ENCODE assay signal across 21 cellular contexts in genomic region chr3:110166791-110167190, GRCh38.
DNase-seq lines count a peak whose midpoint lies in the region; ATAC-seq and TF ChIP-seq lines count a peak whose summit lies in the region.
"Had no signal": no experiment of that assay in that cellular context is flagged by ENCODE, and none has a peak within 500 bp of the region (broad histone marks: within the 10 kb centered on the region; RNA-seq: fewer than 3 reads in every experiment).

No MANE protein-coding gene starts in this region.

- CTCF ChIA-PET in CD8-positive, alpha-beta T cell (lab: Charles Lee): no interaction called here

- H2AFZ ChIP-seq in GM23338 (no peak overlapping the region), Loucy (ENCODE audit: low read length) (peak overlapping the region; percentile 43; the same call in 1 of the 2 replicates), neural progenitor cell (replicated peaks) (no peak overlapping the region)

- POLR2A ChIA-PET in CD8-positive, alpha-beta T cell (lab: Charles Lee): no interaction called here

- H3K36me3 ChIP-seq in GM23338 (ENCODE audit: insufficient read depth): no peaks in the 10 kb centered on the region
- H3K36me3 ChIP-seq in HUES48 (ENCODE audit: control insufficient read depth, insufficient read depth, low read length): no peaks in the 10 kb centered on the region
- no peaks in the 10 kb centered on the region for H3K36me3 ChIP-seq in Loucy (ENCODE audit: insufficient read depth, low read length)
- no peaks in the 10 kb centered on the region for H3K36me3 ChIP-seq in neural progenitor cell
- no peaks in the 10 kb centered on the region for H3K36me3 ChIP-seq in CD8-positive, alpha-beta T cell (ENCODE audit: insufficient read depth, low read length)
- H3K36me3 ChIP-seq in Peyer's patch: no peaks in the 10 kb centered on the region
- H3K36me3 ChIP-seq: BE2C; BLaER1 treated with 17β-estradiol and CSF1 and Interleukin-3, amounts not matched to agents 10 nM and 100 nM had no signal

- H3K4me3 ChIP-seq in GM23338 (no peak overlapping the region), HUES48 (ENCODE audit: low read depth, low read length) (no peak overlapping the region), Loucy (ENCODE audit: low read length, poor library complexity, severe bottlenecking) (no peak overlapping the region), neural progenitor cell (no peak overlapping the region), Peyer's patch (no peak overlapping the region)
- no peak overlapping the region for H3K4me3 ChIP-seq in CD8-positive, alpha-beta T cell (ENCODE audit: low read depth, low read length)
- H3K4me3 ChIP-seq: BLaER1 treated with 17β-estradiol and CSF1 and Interleukin-3, amounts not matched to agents 10 nM and 100 nM; GM23248 had no signal

- H3K27me3 Mint-ChIP-seq in GM23338 (ENCODE audit: insufficient read depth, low read depth, poor library complexity): no peaks in the 10 kb centered on the region
- no peaks in the 10 kb centered on the region for H3K27me3 Mint-ChIP-seq in neural progenitor cell (ENCODE audit: insufficient read depth, low read depth)
- no peaks in the 10 kb centered on the region for H3K27me3 Mint-ChIP-seq in CD8-positive, alpha-beta T cell (ENCODE audit: low read depth)
- H3K27me3 Mint-ChIP-seq: CD4-positive, alpha-beta T cell had no signal

- 0 out of 2 replicates have a peak, but pooled peaks cover 2% of the 10 kb centered on the region for H3K9me3 ChIP-seq in HUES48 (ENCODE audit: control insufficient read depth, insufficient read depth, low read length)
- no peaks in the 10 kb centered on the region for H3K9me3 ChIP-seq in Loucy (ENCODE audit: insufficient read depth, low read depth, low read length)
- H3K9me3 ChIP-seq in neural progenitor cell (ENCODE audit: low read depth): no peaks in the 10 kb centered on the region
- H3K9me3 ChIP-seq in CD8-positive, alpha-beta T cell (ENCODE audit: low read length): no peaks in the 10 kb centered on the region
- H3K9me3 ChIP-seq in Peyer's patch: no peaks in the 10 kb centered on the region
- H3K9me3 ChIP-seq: BE2C had no signal

- H3K4me2 ChIP-seq in GM23338: peak overlapping the region; percentile 73
- H3K4me2 ChIP-seq in Loucy (ENCODE audit: low read depth, low read length, poor library complexity, severe bottlenecking): no peak overlapping the region
- H3K4me2 ChIP-seq in neural progenitor cell: peak overlapping the region; percentile 73
- H3K4me2 ChIP-seq: BLaER1 treated with 17β-estradiol and CSF1 and Interleukin-3, amounts not matched to agents 10 nM and 100 nM had no signal

- peaks cover 5% of the 10 kb centered on the region; the same call in 2 of the 3 replicates for H3K36me3 Mint-ChIP-seq in GM23338 (ENCODE audit: low read depth)
- no peaks in the 10 kb centered on the region for H3K36me3 Mint-ChIP-seq in neural progenitor cell
- no peaks in the 10 kb centered on the region for H3K36me3 Mint-ChIP-seq in CD8-positive, alpha-beta T cell
- H3K36me3 Mint-ChIP-seq: CD14-positive monocyte had no signal

- H3F3A ChIP-seq in GM23338 (replicated peaks; ENCODE audit: low read depth) (no peaks in the 10 kb centered on the region), Loucy (ENCODE audit: low read depth) (no peaks in the 10 kb centered on the region), neural progenitor cell (ENCODE audit: low read depth) (peaks cover 17% of the 10 kb centered on the region)

- no peak for TF ChIP-seq CTCF in GM23338 (conservative IDR thresholded peaks at IDR 0.05; ENCODE audit: low read depth in 2 of 2)
- no peak for TF ChIP-seq CTCF in Loucy (conservative IDR thresholded peaks at IDR 0.05; ENCODE audit: low read length)
- no peak for TF ChIP-seq CTCF in neural progenitor cell (IDR thresholded peaks at IDR 0.05)
- TF ChIP-seq CTCF in CD8-positive, alpha-beta T cell (IDR thresholded peaks at IDR 0.05): no peak
- no peak for TF ChIP-seq CTCF in Peyer's patch (IDR thresholded peaks at IDR 0.05)

- H3K27ac ChIP-seq in GM23338 (ENCODE audit: low read depth): no peak overlapping the region
- peak overlapping the region; percentile 11 for H3K27ac ChIP-seq in HUES48 (ENCODE audit: low read depth, low read length)
- H3K27ac ChIP-seq in neural progenitor cell: peak overlapping the region; percentile 30
- H3K27ac ChIP-seq in CD8-positive, alpha-beta T cell (ENCODE audit: low read depth, low read length): no peak overlapping the region
- H3K27ac ChIP-seq in Peyer's patch: no peak overlapping the region
- H3K27ac ChIP-seq: BLaER1 treated with 17β-estradiol and CSF1 and Interleukin-3, amounts not matched to agents 10 nM and 100 nM; GM23248 had no signal

- no peaks in the 10 kb centered on the region for H3K9me2 ChIP-seq in GM23338 (ENCODE audit: insufficient read depth)
- no peaks in the 10 kb centered on the region for H3K9me2 ChIP-seq in Loucy (replicated peaks; ENCODE audit: low read depth, low read length)

- H3K9me3 Mint-ChIP-seq in GM23338 (peaks cover 2% of the 10 kb centered on the region; the same call in 1 of the 3 replicates), neural progenitor cell (peaks cover 5% of the 10 kb centered on the region)
- no peaks in the 10 kb centered on the region for H3K9me3 Mint-ChIP-seq in CD8-positive, alpha-beta T cell
- H3K9me3 Mint-ChIP-seq: CD4-positive, alpha-beta T cell; H9; HFFc6 had no signal

- no peaks in the 10 kb centered on the region for H3K27me3 ChIP-seq in GM23338 (ENCODE audit: insufficient read depth)
- no peaks in the 10 kb centered on the region for H3K27me3 ChIP-seq in HUES48 (ENCODE audit: control insufficient read depth, insufficient read depth, low read length)
- H3K27me3 ChIP-seq in Loucy (ENCODE audit: insufficient read depth, low read length, poor library complexity, severe bottlenecking): no peaks in the 10 kb centered on the region
- H3K27me3 ChIP-seq in neural progenitor cell: no peaks in the 10 kb centered on the region
- no peaks in the 10 kb centered on the region for H3K27me3 ChIP-seq in CD8-positive, alpha-beta T cell (ENCODE audit: insufficient read depth, low read length)
- no peaks in the 10 kb centered on the region for H3K27me3 ChIP-seq in Peyer's patch
- H3K27me3 ChIP-seq: BE2C; BLaER1 treated with 17β-estradiol and CSF1 and Interleukin-3, amounts not matched to agents 10 nM and 100 nM had no signal

- DNase-seq in GM23338 (ENCODE audit: low spot score): no peak
- DNase-seq in neural progenitor cell (ENCODE audit: low spot score): no peak
- no peak for DNase-seq in CD8-positive, alpha-beta T cell
- no peak for DNase-seq in Peyer's patch
- no peak for DNase-seq in NCI-H2081 (lab: John Stamatoyannopoulos, UW)
- DNase-seq: AML-193; BE2C; Calu3; CD4-positive, alpha-beta T cell; COR-L47; DMS53; DMS79 treated with DMSO at 0.1 percent for 48 hours; GF-D8; GM23248; H9; HFFc6 had no signal

- H3K27ac Mint-ChIP-seq in GM23338 (no peak overlapping the region), neural progenitor cell (no peak overlapping the region)
- H3K27ac Mint-ChIP-seq in CD8-positive, alpha-beta T cell: no peak overlapping the region
- H3K27ac Mint-ChIP-seq: CD14-positive monocyte; CD4-positive, alpha-beta T cell; HFFc6 had no signal

- H3K4me1 ChIP-seq in GM23338 (ENCODE audit: insufficient read depth): peaks cover 23% of the 10 kb centered on the region
- H3K4me1 ChIP-seq in HUES48 (ENCODE audit: control insufficient read depth, insufficient read depth, low read length): peaks cover 36% of the 10 kb centered on the region
- peaks cover 8% of the 10 kb centered on the region for H3K4me1 ChIP-seq in Loucy (ENCODE audit: insufficient read depth, low read length, poor library complexity, severe bottlenecking)
- peaks cover 29% of the 10 kb centered on the region for H3K4me1 ChIP-seq in neural progenitor cell
- no peaks in the 10 kb centered on the region for H3K4me1 ChIP-seq in CD8-positive, alpha-beta T cell (ENCODE audit: insufficient read depth, low read length)
- no peaks in the 10 kb centered on the region for H3K4me1 ChIP-seq in Peyer's patch
- H3K4me1 ChIP-seq: BE2C; BLaER1 treated with 17β-estradiol and CSF1 and Interleukin-3, amounts not matched to agents 10 nM and 100 nM had no signal

- H3K4me3 Mint-ChIP-seq in GM23338 (no peak overlapping the region), neural progenitor cell (no peak overlapping the region)
- H3K4me3 Mint-ChIP-seq in CD8-positive, alpha-beta T cell: no peak overlapping the region
- H3K4me3 Mint-ChIP-seq: CD14-positive monocyte; CD4-positive, alpha-beta T cell; HFFc6 had no signal

- no peak for TF ChIP-seq POLR2A in Peyer's patch (IDR thresholded peaks at IDR 0.05)

- H3K4me1 Mint-ChIP-seq in GM23338 (peaks cover 29% of the 10 kb centered on the region), neural progenitor cell (peaks cover 23% of the 10 kb centered on the region)
- no peaks in the 10 kb centered on the region for H3K4me1 Mint-ChIP-seq in CD8-positive, alpha-beta T cell (ENCODE audit: low read depth)
- H3K4me1 Mint-ChIP-seq: CD14-positive monocyte had no signal

- H4K20me1 ChIP-seq in GM23338 (replicated peaks; ENCODE audit: insufficient read depth): no peaks in the 10 kb centered on the region
- H4K20me1 ChIP-seq in Loucy (ENCODE audit: insufficient read depth, low read length, poor library complexity, severe bottlenecking): no peaks in the 10 kb centered on the region
- H4K20me1 ChIP-seq in neural progenitor cell (ENCODE audit: low read depth): no peaks in the 10 kb centered on the region
- H4K20me1 ChIP-seq: BLaER1 treated with 17β-estradiol and CSF1 and Interleukin-3, amounts not matched to agents 10 nM and 100 nM had no signal

- no peak overlapping the region for H3K9ac ChIP-seq in HUES48 (ENCODE audit: low read depth, low read length)
- H3K9ac ChIP-seq in Loucy (ENCODE audit: low read depth, low read length, poor library complexity, severe bottlenecking): no peak overlapping the region
- H3K9ac ChIP-seq in neural progenitor cell: no peak overlapping the region
- H3K9ac ChIP-seq: BLaER1 treated with 17β-estradiol and CSF1 and Interleukin-3, amounts not matched to agents 10 nM and 100 nM; GM23248 had no signal

- ATAC-seq in GM23338 (no peak), HG03342 (IDR thresholded peaks at IDR 0.05; ENCODE audit: unreplicated experiment) (no peak)
- no peak for ATAC-seq in CD8-positive, alpha-beta T cell

- H3K79me2 ChIP-seq in GM23338 (replicated peaks; ENCODE audit: insufficient read depth): no peaks in the 10 kb centered on the region
- no peaks in the 10 kb centered on the region for H3K79me2 ChIP-seq in Loucy (ENCODE audit: insufficient read depth, low read length)
- H3K79me2 ChIP-seq in neural progenitor cell (ENCODE audit: low read depth): no peaks in the 10 kb centered on the region

- intact Hi-C loops in CD8-positive, alpha-beta T cell (cut with DNase I, micrococcal nuclease): no loop called here

TF ChIP-seq in GM23338, 12 proteins besides CTCF, POLR2A, EP300 and RAD21 (continues in another document):
- TF ChIP-seq EZH2phosphoT487 (IDR thresholded peaks at IDR 0.05; ENCODE audit: unreplicated experiment) (no peak), JUNB (IDR thresholded peaks at IDR 0.05; ENCODE audit: unreplicated experiment) (no peak), EZH2 (IDR thresholded peaks at IDR 0.05; ENCODE audit: low read depth, unreplicated experiment) (no peak)

Comparison
In these comparisons a context has a peak if more than half of its experiments do, and no peak if none do; other contexts are left out.
1. H3K27ac ChIP-seq: peak in HUES48 (single experiment) and neural progenitor cell (single experiment); none in GM23338 (single experiment), CD8-positive, alpha-beta T cell (single experiment) and Peyer's patch (0 of 4).